Comparison of ENCODE assay signal across 8 cellular contexts in the genomic region with DNA sequence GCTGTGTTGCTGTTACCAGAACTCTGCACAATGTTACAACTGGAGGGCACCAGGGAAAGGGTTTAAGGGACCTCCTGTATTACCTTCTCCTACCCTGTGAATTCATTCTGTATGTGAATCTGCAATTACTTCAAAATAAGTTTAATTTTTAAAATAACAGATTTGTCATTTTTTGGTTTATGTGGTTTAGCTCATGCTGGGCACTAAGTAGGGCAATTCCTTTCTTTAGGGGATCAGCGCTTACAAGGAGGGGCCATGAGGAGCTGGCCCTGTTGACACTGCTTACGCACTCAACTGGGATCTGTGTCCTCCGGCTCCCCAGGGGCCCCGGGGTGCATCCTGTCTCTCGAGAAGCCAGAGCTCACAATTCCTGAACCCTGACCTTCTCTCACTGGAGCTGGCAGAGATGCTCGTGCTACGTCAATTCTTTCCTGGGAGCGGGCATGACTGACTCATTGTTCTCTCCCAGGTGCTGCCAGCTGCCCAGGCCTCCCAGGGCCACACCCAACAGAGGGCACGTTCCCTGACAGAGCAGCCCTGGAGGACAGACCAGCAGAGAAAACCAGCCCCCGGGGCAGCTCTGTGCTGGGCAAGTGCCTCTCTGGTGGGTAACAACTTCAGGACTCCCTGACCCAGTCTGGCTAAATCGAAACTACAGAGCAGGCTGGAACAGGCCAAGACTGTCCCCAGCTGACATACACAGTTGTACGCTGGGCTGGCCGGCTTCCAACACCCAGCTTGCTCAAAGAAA. TPM values are rescaled to one million over a fixed set of nuclear protein-coding genes. Genes with fewer than 3 reads are reported as not detected.
DNase-seq lines count a peak whose midpoint lies in the region; ATAC-seq, FAIRE-seq and TF ChIP-seq lines count a peak whose summit lies in the region.

No MANE protein-coding gene starts in this region.

- peaks cover 4% of the 10 kb centered on the region for H3K79me1 ChIP-seq in H9 (ENCODE audit: insufficient read depth, low read depth, low read length, poor library complexity, severe bottlenecking)

- H4K20me1 ChIP-seq in H9 (ENCODE audit: control insufficient read depth, insufficient read depth, insufficient read length): peaks cover 3% of the 10 kb centered on the region

- H4K5ac ChIP-seq in H9 (ENCODE audit: insufficient read length, low read depth, low read length): no peak overlapping the region

- H2AFZ ChIP-seq in H9 (ENCODE audit: low read length): no peak overlapping the region

- no peaks in the 10 kb centered on the region for H3K27me3 Mint-ChIP-seq in H9 (ENCODE audit: low read depth)

- peak overlapping the region; percentile 22 to 83 (median 81); a peak in 4 of 7 replicates for H3K27ac Mint-ChIP-seq in H9

- DNase-seq in H9 (no peak), anterior cingulate cortex (lab: John Stamatoyannopoulos, UW) (peak in 50 of 58 donors; percentile 8 to 90 (median 50)), hypothalamus (lab: John Stamatoyannopoulos, UW) (peak in 40 of 51 donors; percentile 29 to 85 (median 53)), small intestine (peak; percentile 99), NOMO-1 treated with dmso at 0.1 percent for 144 hours (lab: John Stamatoyannopoulos, UW; ENCODE audit: unreplicated experiment) (no peak)

- no peak overlapping the region for H4K8ac ChIP-seq in H9 (replicated peaks; ENCODE audit: insufficient read length, low read depth, low read length)

- H3K4me1 Mint-ChIP-seq in H9: peaks cover 82 to 85% of the 10 kb centered on the region in 2 experiments

- no peak for TF ChIP-seq CTCF in H9 (conservative IDR thresholded peaks at IDR 0.05)

- no peak overlapping the region for H3K4me3 ChIP-seq in small intestine (ENCODE audit: low read depth in 1 of 2, low read length in 2 of 2)

- H3K9me3 ChIP-seq in H9 (ENCODE audit: control insufficient read depth, low read depth, low read length): no peaks in the 10 kb centered on the region
- no peaks in the 10 kb centered on the region for H3K9me3 ChIP-seq in small intestine (ENCODE audit: control insufficient read depth, low read depth)

- no peaks in the 10 kb centered on the region for H3K27me3 ChIP-seq in H9 (ENCODE audit: insufficient read depth, low read length)
- H3K27me3 ChIP-seq in small intestine (ENCODE audit: control insufficient read depth in 2 of 2, insufficient read depth in 2 of 2, low read length in 2 of 2): no peaks in the 10 kb centered on the region

- H3K4me3 Mint-ChIP-seq in H9: no peak overlapping the region

- H3K4me1 ChIP-seq in H9 (ENCODE audit: insufficient read depth, low read length): peaks cover 18% of the 10 kb centered on the region
- peaks cover 15 to 33% of the 10 kb centered on the region in 2 donors for H3K4me1 ChIP-seq in small intestine (ENCODE audit: control insufficient read depth in 2 of 2, insufficient read depth in 1 of 2, low read depth in 1 of 2, low read length in 1 of 2)

- H3K4ac ChIP-seq in H9 (ENCODE audit: low read depth, low read length): no peak overlapping the region

- no peak for FAIRE-seq in small intestine (lab: Jason Lieb, UNC)

- no peak overlapping the region for H4K91ac ChIP-seq in H9 (ENCODE audit: insufficient read length, low read depth, low read length)

- no peak overlapping the region for H3K18ac ChIP-seq in H9 (ENCODE audit: insufficient read length, low read depth, low read length)

- no peak overlapping the region for H2BK12ac ChIP-seq in H9 (ENCODE audit: insufficient read length, low read depth, low read length)

- H3K36me3 ChIP-seq in small intestine (ENCODE audit: control insufficient read depth in 2 of 2, insufficient read depth in 2 of 2, low read length in 2 of 2): peaks cover 2% of the 10 kb centered on the region in 2 donors

- no peak overlapping the region for H2BK120ac ChIP-seq in H9 (ENCODE audit: low read depth, low read length, poor library complexity, severe bottlenecking)

- no peak overlapping the region for H3T11ph ChIP-seq in H9 (ENCODE audit: low read length)

- no peak overlapping the region for H2BK5ac ChIP-seq in H9 (ENCODE audit: insufficient read length, low read length)

- no peak overlapping the region for H3K4me2 ChIP-seq in H9 (ENCODE audit: insufficient read depth, insufficient read length, low read length)

- ATAC-seq in HG03432 (IDR thresholded peaks at IDR 0.05; ENCODE audit: unreplicated experiment) (no peak), GM18502 (IDR thresholded peaks at IDR 0.05; ENCODE audit: poor library complexity, unreplicated experiment) (no peak), SK-N-SH treated with all-trans-retinoic acid at 6 μM for 48 hours (no peak)

- peaks cover 92% of the 10 kb centered on the region for H3K79me2 ChIP-seq in H9 (ENCODE audit: insufficient read depth, low read length)

- H3K9me3 Mint-ChIP-seq in H9: no peaks in the 10 kb centered on the region

- H3K23me2 ChIP-seq in H9 (ENCODE audit: insufficient read length, low read depth, low read length, poor library complexity, severe bottlenecking): no peaks in the 10 kb centered on the region

- H2BK15ac ChIP-seq in H9 (ENCODE audit: low read depth, low read length): no peak overlapping the region

- H3K23ac ChIP-seq in H9 (ENCODE audit: insufficient read length, low read depth, low read length): no peak overlapping the region

- no peak overlapping the region for H3K9ac ChIP-seq in H9 (ENCODE audit: extremely low read depth, insufficient read length, low read length)

- H2BK20ac ChIP-seq in H9 (ENCODE audit: low read depth, low read length, poor library complexity, severe bottlenecking): no peak overlapping the region

- H2AK5ac ChIP-seq in H9 (ENCODE audit: insufficient read length, low read length): no peak overlapping the region

- no peak overlapping the region for H3K14ac ChIP-seq in H9 (ENCODE audit: insufficient read depth, low read length)

- peaks cover 20 to 58% (median 56%) of the 10 kb centered on the region in 3 experiments for H3K36me3 Mint-ChIP-seq in H9 (ENCODE audit: insufficient read depth in 1 of 3, low read depth in 3 of 3)

- H3K56ac ChIP-seq in H9 (ENCODE audit: insufficient read length, low read depth, low read length): no peak overlapping the region

- WGBS in H9 (ENCODE audit: extremely low coverage, insufficient read length, low lambda C conversion rate): no CpG with 5 or more reads among the region's 13 CpGs
- 9 to 35% (median 25%) methylated on average over 13 of the region's 13 CpGs for WGBS in small intestine, 3 donors

- H3K27ac ChIP-seq in H9 (ENCODE audit: insufficient read length, low read depth, low read length) (no peak overlapping the region), small intestine (ENCODE audit: low read depth in 1 of 2, low read length in 1 of 2) (peak overlapping the region; percentile 84 to 99)

TF ChIP-seq in SK-N-SH treated with all-trans-retinoic acid at 6 μM for 48 hours, 23 proteins besides CTCF, POLR2A, EP300 and RAD21:
- TF ChIP-seq TCF4 (CRISPR knock-in tag; IDR thresholded peaks at IDR 0.05; ENCODE audit: borderline replicate concordance): no peak
- TF ChIP-seq, protein P1, sequence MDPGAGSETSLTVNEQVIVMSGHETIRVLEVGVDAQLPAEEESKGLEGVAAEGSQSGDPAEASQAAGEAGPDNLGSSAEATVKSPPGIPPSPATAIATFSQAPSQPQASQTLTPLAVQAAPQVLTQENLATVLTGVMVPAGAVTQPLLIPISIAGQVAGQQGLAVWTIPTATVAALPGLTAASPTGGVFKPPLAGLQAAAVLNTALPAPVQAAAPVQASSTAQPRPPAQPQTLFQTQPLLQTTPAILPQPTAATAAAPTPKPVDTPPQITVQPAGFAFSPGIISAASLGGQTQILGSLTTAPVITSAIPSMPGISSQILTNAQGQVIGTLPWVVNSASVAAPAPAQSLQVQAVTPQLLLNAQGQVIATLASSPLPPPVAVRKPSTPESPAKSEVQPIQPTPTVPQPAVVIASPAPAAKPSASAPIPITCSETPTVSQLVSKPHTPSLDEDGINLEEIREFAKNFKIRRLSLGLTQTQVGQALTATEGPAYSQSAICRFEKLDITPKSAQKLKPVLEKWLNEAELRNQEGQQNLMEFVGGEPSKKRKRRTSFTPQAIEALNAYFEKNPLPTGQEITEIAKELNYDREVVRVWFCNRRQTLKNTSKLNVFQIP (CRISPR knock-in tag; IDR thresholded peaks at IDR 0.05; ENCODE audit: borderline replicate concordance, low read depth): no peak
- no peak for TF ChIP-seq ESRRG (CRISPR knock-in tag; IDR thresholded peaks at IDR 0.05)
- no peak for TF ChIP-seq ZNF8 (CRISPR knock-in tag; IDR thresholded peaks at IDR 0.05)
- no peak for TF ChIP-seq BACH2 (CRISPR knock-in tag; IDR thresholded peaks at IDR 0.05; ENCODE audit: borderline replicate concordance)
- no peak for TF ChIP-seq TOX (CRISPR knock-in tag; IDR thresholded peaks at IDR 0.05; ENCODE audit: borderline replicate concordance)
- TF ChIP-seq ZFP30 (CRISPR knock-in tag; IDR thresholded peaks at IDR 0.05): no peak
- TF ChIP-seq ZNF70 (CRISPR knock-in tag; IDR thresholded peaks at IDR 0.05): no peak
- TF ChIP-seq ISL1 (CRISPR knock-in tag; IDR thresholded peaks at IDR 0.05): no peak
- TF ChIP-seq SNAI2 (CRISPR knock-in tag; IDR thresholded peaks at IDR 0.05): no peak
- TF ChIP-seq ZNF565 (CRISPR knock-in tag; conservative IDR thresholded peaks at IDR 0.05; ENCODE audit: low read depth): no peak
- no peak for TF ChIP-seq ARNTL (CRISPR knock-in tag; IDR thresholded peaks at IDR 0.05; ENCODE audit: borderline replicate concordance, low read depth)
- no peak for TF ChIP-seq OSR1 (CRISPR knock-in tag; IDR thresholded peaks at IDR 0.05)
- no peak for TF ChIP-seq CSDC2 (CRISPR knock-in tag; IDR thresholded peaks at IDR 0.05)
- TF ChIP-seq ZFP3 (CRISPR knock-in tag; IDR thresholded peaks at IDR 0.05): no peak
- TF ChIP-seq, protein P2, sequence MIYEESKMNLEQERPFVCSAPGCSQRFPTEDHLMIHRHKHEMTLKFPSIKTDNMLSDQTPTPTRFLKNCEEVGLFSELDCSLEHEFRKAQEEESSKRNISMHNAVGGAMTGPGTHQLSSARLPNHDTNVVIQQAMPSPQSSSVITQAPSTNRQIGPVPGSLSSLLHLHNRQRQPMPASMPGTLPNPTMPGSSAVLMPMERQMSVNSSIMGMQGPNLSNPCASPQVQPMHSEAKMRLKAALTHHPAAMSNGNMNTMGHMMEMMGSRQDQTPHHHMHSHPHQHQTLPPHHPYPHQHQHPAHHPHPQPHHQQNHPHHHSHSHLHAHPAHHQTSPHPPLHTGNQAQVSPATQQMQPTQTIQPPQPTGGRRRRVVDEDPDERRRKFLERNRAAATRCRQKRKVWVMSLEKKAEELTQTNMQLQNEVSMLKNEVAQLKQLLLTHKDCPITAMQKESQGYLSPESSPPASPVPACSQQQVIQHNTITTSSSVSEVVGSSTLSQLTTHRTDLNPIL (CRISPR knock-in tag; IDR thresholded peaks at IDR 0.05; ENCODE audit: low read depth): no peak
- TF ChIP-seq ZC3H10 (CRISPR knock-in tag; IDR thresholded peaks at IDR 0.05): no peak

RNA-seq across cellular contexts. Expression of a gene that starts 36.8 kb away (rescaled TPM):
- total RNA-seq in H9 (2021): 212 and 218 TPM in 2 replicates
- 10 to 100 TPM; 38.1 to 52.6 (median 45.6) TPM for polyA plus RNA-seq in small intestine

Comparison
In these comparisons a context has a peak if more than half of its experiments do, and no peak if none do; other contexts are left out.
1. DNase-seq: peak in anterior cingulate cortex (50 of 58), hypothalamus (40 of 51) and small intestine (single experiment); none in H9 (single experiment) and NOMO-1 treated with dmso at 0.1 percent for 144 hours (single experiment).